In genomic region chr7:67301667-67302066, GRCh38 we compare ENCODE assay signal across 1 cellular context.
TF ChIP-seq lines count a peak whose summit lies in the region.

No MANE protein-coding gene starts in this region.

TF ChIP-seq in HepG2, 621 proteins besides CTCF, POLR2A, EP300 and RAD21 (continued from another document):
- TF ChIP-seq, protein P1, sequence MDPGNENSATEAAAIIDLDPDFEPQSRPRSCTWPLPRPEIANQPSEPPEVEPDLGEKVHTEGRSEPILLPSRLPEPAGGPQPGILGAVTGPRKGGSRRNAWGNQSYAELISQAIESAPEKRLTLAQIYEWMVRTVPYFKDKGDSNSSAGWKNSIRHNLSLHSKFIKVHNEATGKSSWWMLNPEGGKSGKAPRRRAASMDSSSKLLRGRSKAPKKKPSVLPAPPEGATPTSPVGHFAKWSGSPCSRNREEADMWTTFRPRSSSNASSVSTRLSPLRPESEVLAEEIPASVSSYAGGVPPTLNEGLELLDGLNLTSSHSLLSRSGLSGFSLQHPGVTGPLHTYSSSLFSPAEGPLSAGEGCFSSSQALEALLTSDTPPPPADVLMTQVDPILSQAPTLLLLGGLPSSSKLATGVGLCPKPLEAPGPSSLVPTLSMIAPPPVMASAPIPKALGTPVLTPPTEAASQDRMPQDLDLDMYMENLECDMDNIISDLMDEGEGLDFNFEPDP (CRISPR knock-in tag; conservative IDR thresholded peaks at IDR 0.05), result no peak
- TF ChIP-seq RFXAP (CRISPR knock-in tag; IDR thresholded peaks at IDR 0.05; ENCODE audit: borderline replicate concordance) (no peak), ZNF383 (CRISPR knock-in tag; IDR thresholded peaks at IDR 0.05; ENCODE audit: borderline replicate concordance) (no peak), ZBTB1 (CRISPR knock-in tag; IDR thresholded peaks at IDR 0.05; ENCODE audit: borderline replicate concordance) (no peak)
- TF ChIP-seq, protein P2, sequence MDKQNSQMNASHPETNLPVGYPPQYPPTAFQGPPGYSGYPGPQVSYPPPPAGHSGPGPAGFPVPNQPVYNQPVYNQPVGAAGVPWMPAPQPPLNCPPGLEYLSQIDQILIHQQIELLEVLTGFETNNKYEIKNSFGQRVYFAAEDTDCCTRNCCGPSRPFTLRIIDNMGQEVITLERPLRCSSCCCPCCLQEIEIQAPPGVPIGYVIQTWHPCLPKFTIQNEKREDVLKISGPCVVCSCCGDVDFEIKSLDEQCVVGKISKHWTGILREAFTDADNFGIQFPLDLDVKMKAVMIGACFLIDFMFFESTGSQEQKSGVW (CRISPR knock-in tag; IDR thresholded peaks at IDR 0.05; ENCODE audit: borderline replicate concordance), result no peak
